In genomic region chr11:78423241-78423640, GRCh38 we compare ENCODE assay signal across 17 cellular contexts. TPM values are rescaled to one million over a fixed set of nuclear protein-coding genes. Genes with fewer than 3 reads are reported as not detected.
DNase-seq lines count a peak whose midpoint lies in the region; ATAC-seq and TF ChIP-seq lines count a peak whose summit lies in the region.
"Had no signal": no experiment of that assay in that cellular context is flagged by ENCODE, and none has a peak within 500 bp of the region (broad histone marks: within the 10 kb centered on the region; RNA-seq: fewer than 3 reads in every experiment).

No MANE protein-coding gene starts in this region.

- no peak overlapping the region for H3K4me3 ChIP-seq in SK-N-SH (ENCODE audit: low read depth in 2 of 2, low read length in 1 of 2)
- H3K4me3 ChIP-seq in spleen = peak overlapping the region in 1 of 8 donors; percentile 49
- H3K4me3 ChIP-seq in prostate gland = no peak overlapping the region
- H3K4me3 ChIP-seq: A549 had no signal

- H3K79me2 ChIP-seq in SK-N-SH (ENCODE audit: insufficient read depth) = no peaks in the 10 kb centered on the region; the same call in 1 of the 2 replicates

- TF ChIP-seq CTCF in SK-N-SH (IDR thresholded peaks at IDR 0.05) (no peak), spleen (IDR thresholded peaks at IDR 0.05 in 8 of 11, conservative IDR thresholded peaks at IDR 0.05 in 3 of 11) (no peak), prostate gland (IDR thresholded peaks at IDR 0.05) (no peak)

- H3K4me3 Mint-ChIP-seq in dendritic cell treated with granulocyte-macrophage colony-stimulating factor and Interleukin-4, amounts not matched to agents 40 ng/mL and 50 ng/mL, for 4 days = no peak overlapping the region
- H3K4me3 Mint-ChIP-seq: H9 had no signal

- TF ChIP-seq POLR2A in spleen (IDR thresholded peaks at IDR 0.05) (no peak), prostate gland (IDR thresholded peaks at IDR 0.05) (no peak)

- POLR2A ChIA-PET in SK-N-SH (lab: Yijun Ruan, JAX) = no interaction called here

- no peak for TF ChIP-seq EP300 in SK-N-SH (IDR thresholded peaks at IDR 0.05; ENCODE audit: borderline replicate concordance in 1 of 2, low read depth in 1 of 2, low read length in 1 of 2)

- no peaks in the 10 kb centered on the region for H3K9me2 ChIP-seq in SK-N-SH

- H3F3A ChIP-seq in SK-N-SH (replicated peaks; ENCODE audit: insufficient read depth) = peaks cover 21% of the 10 kb centered on the region

- H3K9ac ChIP-seq in SK-N-SH = no peak overlapping the region

- no peaks in the 10 kb centered on the region for H3K27me3 ChIP-seq in SK-N-SH (ENCODE audit: insufficient read depth)
- no peaks in the 10 kb centered on the region for H3K27me3 ChIP-seq in spleen (replicated peaks in 1 of 7)
- H3K27me3 ChIP-seq in prostate gland (replicated peaks; ENCODE audit: insufficient read depth) = no peaks in the 10 kb centered on the region

- peaks cover 84% of the 10 kb centered on the region for H3K4me1 Mint-ChIP-seq in dendritic cell treated with granulocyte-macrophage colony-stimulating factor and Interleukin-4, amounts not matched to agents 40 ng/mL and 50 ng/mL, for 4 days (ENCODE audit: low read depth)

- peak overlapping the region in 1 of 2 experiments; percentile 100; a peak in 2 of 4 replicates for H3K27ac ChIP-seq in SK-N-SH (ENCODE audit: low read depth in 2 of 2, low read length in 1 of 2)
- H3K27ac ChIP-seq in spleen = peak overlapping the region in 7 of 8 donors; percentile 61 to 89 (median 82)
- no peak overlapping the region for H3K27ac ChIP-seq in prostate gland
- H3K27ac ChIP-seq: 22Rv1 had no signal

- H3K4me2 ChIP-seq in SK-N-SH = no peak overlapping the region
- H3K4me2 ChIP-seq: A549 had no signal

- H3K9me3 Mint-ChIP-seq in dendritic cell treated with granulocyte-macrophage colony-stimulating factor and Interleukin-4, amounts not matched to agents 40 ng/mL and 50 ng/mL, for 4 days = no peaks in the 10 kb centered on the region
- H3K9me3 Mint-ChIP-seq: CD4-positive, CD25-positive, alpha-beta regulatory T cell; H9 had no signal

- H3K4me1 ChIP-seq in SK-N-SH (ENCODE audit: control insufficient read depth in 1 of 2, insufficient read depth in 2 of 2, low read depth in 1 of 2, low read length in 1 of 2) (peaks cover 38 to 73% of the 10 kb centered on the region in 2 experiments), spleen (peaks cover 10 to 83% (median 52%) of the 10 kb centered on the region in 6 donors), prostate gland (replicated peaks) (no peaks in the 10 kb centered on the region)

- 84% methylated on average over 2 of the region's 2 CpGs for WGBS in SK-N-SH (ENCODE audit: low lambda C conversion rate)
- 76 to 96% (median 80%) methylated on average over 2 of the region's 2 CpGs for whole genome bisulfite sequencing in spleen, 5 donors
- 72% methylated on average over 2 of the region's 2 CpGs for WGBS in prostate gland

- no peak for ATAC-seq in SK-N-SH treated with all-trans-retinoic acid at 6 μM for 48 hours
- ATAC-seq in GM21825 (IDR thresholded peaks at IDR 0.05; ENCODE audit: unreplicated experiment) = no peak
- ATAC-seq: A549 had no signal

- H3K36me3 Mint-ChIP-seq in dendritic cell treated with granulocyte-macrophage colony-stimulating factor and Interleukin-4, amounts not matched to agents 40 ng/mL and 50 ng/mL, for 4 days (ENCODE audit: low read depth) = no peaks in the 10 kb centered on the region

- DNase-seq in SK-N-SH (no peak), NCI-H82 (lab: John Stamatoyannopoulos, UW) (peak; percentile 42), spleen (no peak), prostate gland (ENCODE audit: low spot score) (no peak)
- DNase-seq in stimulated activated naive CD4-positive, alpha-beta T cell treated with Interleukin-2 at 50 U/mL for 16 hours (lab: John Stamatoyannopoulos, UW) = no peak
- DNase-seq: AML-193; Caco-2; CD4-positive, CD25-positive, alpha-beta regulatory T cell; GDM1; H9; IMR-90; KBM-7 had no signal

- no peak overlapping the region for H2AFZ ChIP-seq in SK-N-SH (ENCODE audit: low read depth)

- no peaks in the 10 kb centered on the region for H3K27me3 Mint-ChIP-seq in dendritic cell treated with granulocyte-macrophage colony-stimulating factor and Interleukin-4, amounts not matched to agents 40 ng/mL and 50 ng/mL, for 4 days

- no peaks in the 10 kb centered on the region for H3K36me3 ChIP-seq in SK-N-SH (replicated peaks in 1 of 2; ENCODE audit: control insufficient read depth in 1 of 2, insufficient read depth in 2 of 2, low read length in 1 of 2)
- no peaks in the 10 kb centered on the region for H3K36me3 ChIP-seq in spleen
- no peaks in the 10 kb centered on the region for H3K36me3 ChIP-seq in prostate gland

- peak overlapping the region; percentile 7 for H3K27ac Mint-ChIP-seq in dendritic cell treated with granulocyte-macrophage colony-stimulating factor and Interleukin-4, amounts not matched to agents 40 ng/mL and 50 ng/mL, for 4 days
- H3K27ac Mint-ChIP-seq: CD4-positive, CD25-positive, alpha-beta regulatory T cell; H9 had no signal

- CTCF ChIA-PET in SK-N-SH (lab: Yijun Ruan, JAX) = interaction anchor here (1.0 to 1.6 kb wide), 2 partner anchors 140 to 142 kb away, joined by 3 to 8 read pairs; no protein-coding TSS in a partner anchor

- intact Hi-C loops in dendritic cell treated with granulocyte-macrophage colony-stimulating factor and Interleukin-4, amounts not matched to agents 40 ng/mL and 50 ng/mL, for 4 days (cut with micrococcal nuclease) = no loop called here
- intact Hi-C loops in spleen (cut with DNase I; ENCODE audit: low total_unique reads) = no loop called here
- intact Hi-C loops in prostate gland (cut with DNase I) = loop anchor here (5.0 kb wide), 1 partner anchor 271 kb away; no protein-coding TSS in a partner anchor

- no peaks in the 10 kb centered on the region for H4K20me1 ChIP-seq in SK-N-SH (ENCODE audit: insufficient read depth)

- TF ChIP-seq RAD21 in SK-N-SH (IDR thresholded peaks at IDR 0.05; ENCODE audit: low read length) = no peak

- H3K9me3 ChIP-seq in SK-N-SH (no peaks in the 10 kb centered on the region), spleen (no peaks in the 10 kb centered on the region), prostate gland (no peaks in the 10 kb centered on the region)
- H3K9me3 ChIP-seq: A549, Caco-2 had no signal

TF ChIP-seq in SK-N-SH treated with all-trans-retinoic acid at 6 μM for 48 hours, 23 proteins besides CTCF, POLR2A, EP300 and RAD21:
- TF ChIP-seq CREB5 (CRISPR knock-in tag; IDR thresholded peaks at IDR 0.05; ENCODE audit: low read depth) = no peak
- TF ChIP-seq CSDC2 (CRISPR knock-in tag; IDR thresholded peaks at IDR 0.05) = 0 out of 2 replicates have a peak, but pooled peaks have one; percentile 36

TF ChIP-seq in SK-N-SH, 30 proteins besides CTCF, POLR2A, EP300 and RAD21 (continues in another document):
- TF ChIP-seq YY1 (IDR thresholded peaks at IDR 0.05; ENCODE audit: low read depth) = no peak
- TF ChIP-seq TEAD4 (IDR thresholded peaks at IDR 0.05; ENCODE audit: borderline replicate concordance, insufficient read depth) = no peak
- no peak for TF ChIP-seq USF2 (IDR thresholded peaks at IDR 0.05; ENCODE audit: borderline replicate concordance, low read depth, low read length)
- no peak for TF ChIP-seq MEF2A (IDR thresholded peaks at IDR 0.05; ENCODE audit: borderline replicate concordance, low read depth)
- TF ChIP-seq SIN3A (IDR thresholded peaks at IDR 0.05; ENCODE audit: borderline replicate concordance, low read depth, low read length) = no peak
- no peak for TF ChIP-seq FOXM1 (IDR thresholded peaks at IDR 0.05; ENCODE audit: low read depth)
- no peak for TF ChIP-seq REST (IDR thresholded peaks at IDR 0.05; ENCODE audit: low read depth, low read length)

RNA-seq across cellular contexts. Expression of gene GAB2, which starts 5.6 kb away (rescaled TPM):
- polyA plus RNA-seq in SK-N-SH (2012; rRNA removed) = 5.6 and 6.0 TPM in 2 replicates
- polyA plus RNA-seq in SK-N-SH (2012; cell fraction: cytosol; rRNA removed) = 4.1 and 5.4 TPM in 2 replicates
- polyA plus RNA-seq in SK-N-SH (2012; cell fraction: nucleus; rRNA removed) = 8.6 and 9.0 TPM in 2 replicates
- total RNA-seq in spleen = 10 to 100 TPM; 43.9 to 57.7 (median 50.0) TPM
- polyA plus RNA-seq in spleen = 1 to 10 TPM; 2.3 to 6.8 (median 2.5) TPM
- total RNA-seq in prostate gland = 10 to 100 TPM in 1 of 2 donors, 1 to 10 TPM in 1; 7.4 to 12.8 TPM

Comparison
In these comparisons a context has a peak if more than half of its experiments do, and no peak if none do; other contexts are left out.
1. H3K27ac ChIP-seq: peak in spleen (7 of 8); none in prostate gland (0 of 2).